ENCODE assay signal across 11 cellular contexts in the genomic region with DNA sequence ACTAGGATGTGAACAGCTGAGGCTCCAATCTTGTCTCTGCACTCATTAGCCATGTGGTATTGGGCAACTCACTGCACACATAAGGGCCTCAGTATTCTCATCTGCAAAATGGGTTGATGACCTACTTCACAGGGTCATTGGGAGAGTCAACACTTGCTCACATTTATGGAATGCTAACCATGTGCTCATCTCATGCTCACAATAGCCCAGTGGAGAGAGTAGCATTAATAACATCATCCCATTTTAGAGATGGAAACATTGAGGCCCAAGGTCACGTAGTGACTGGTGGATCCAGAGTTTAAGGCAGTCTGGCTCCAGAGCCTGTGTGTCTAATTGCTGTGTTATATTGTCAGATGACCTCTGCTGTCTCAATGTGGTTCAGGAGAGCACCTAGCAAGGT.
"Had no signal": no experiment of that assay in that cellular context is flagged by ENCODE, and none has a peak within 500 bp of the region (broad histone marks: within the 10 kb centered on the region; RNA-seq: fewer than 3 reads in every experiment).

No MANE protein-coding gene starts in this region.

- FAIRE-seq: H1, H54 had no signal

- H3K4me2 ChIP-seq: GM23338 had no signal

- ATAC-seq: GM23338, HCT116 had no signal

- H3K36me3 ChIP-seq: HAP-1 had no signal

- H3K4me3 Mint-ChIP-seq: GM23338, H9, HFFc6 had no signal

- DNase-seq: GM23248, GOT3, H7, H9, HCEC 1CT, HFFc6 had no signal

- H3K27ac ChIP-seq: GM23248 had no signal

- H3K4me1 ChIP-seq: HAP-1 had no signal

- H2AFZ ChIP-seq: GM23248, GM23338 had no signal

- H3K27ac Mint-ChIP-seq: GM23338, H9, HFFc6 had no signal

- H3K9me3 ChIP-seq: HAP-1 had no signal

- H3K4me3 ChIP-seq: GM23248, GM23338, HAP-1 had no signal

- H3K9ac ChIP-seq: GM23248 had no signal
